ENCODE assay signal across 21 cellular contexts in genomic region chr4:13109536-13109935, GRCh38.
"Had no signal": no experiment of that assay in that cellular context is flagged by ENCODE, and none has a peak within 500 bp of the region (broad histone marks: within the 10 kb centered on the region; RNA-seq: fewer than 3 reads in every experiment).

No MANE protein-coding gene starts in this region.

- H3K36me3 ChIP-seq: colonic mucosa, esophagus muscularis mucosa, gastroesophageal sphincter, heart left ventricle, left ventricle myocardium inferior, lower lobe of right lung had no signal

- H3K9me3 ChIP-seq: colonic mucosa, lower lobe of right lung had no signal

- H3K4me1 Mint-ChIP-seq: immature natural killer cell, mesothelial cell of epicardium, naive B cell had no signal

- H2AFZ ChIP-seq: hepatocyte had no signal

- H3K27me3 Mint-ChIP-seq: naive B cell had no signal

- H3K27me3 ChIP-seq: colonic mucosa, dorsolateral prefrontal cortex, esophagus muscularis mucosa, foreskin keratinocyte, gastroesophageal sphincter, heart left ventricle, hepatocyte had no signal

- H3K4me2 ChIP-seq: hepatocyte had no signal

- H3K4me1 ChIP-seq: colonic mucosa, esophagus muscularis mucosa, foreskin keratinocyte, gastroesophageal sphincter, heart left ventricle, lower lobe of right lung had no signal

- H3K36me3 Mint-ChIP-seq: mesothelial cell of epicardium had no signal

- ATAC-seq: foreskin keratinocyte, gastroesophageal sphincter, lower lobe of right lung, mucosa of descending colon had no signal

- H3K4me3 ChIP-seq: colonic mucosa, dorsolateral prefrontal cortex, esophagus muscularis mucosa, gastroesophageal sphincter, heart left ventricle, hepatocyte, left ventricle myocardium inferior, lower lobe of right lung, mucosa of descending colon had no signal

- H3K27ac ChIP-seq: colonic mucosa, dorsolateral prefrontal cortex, esophagus muscularis mucosa, foreskin keratinocyte, gastroesophageal sphincter, heart left ventricle, hepatocyte, left ventricle myocardium inferior, lower lobe of right lung had no signal

- H3K4me3 Mint-ChIP-seq: immature natural killer cell, mesothelial cell of epicardium, naive B cell had no signal

- H3K27ac Mint-ChIP-seq: immature natural killer cell, mesothelial cell of epicardium, naive B cell had no signal

- H3K79me2 ChIP-seq: hepatocyte had no signal

- DNase-seq: colonic mucosa; dermis blood vessel endothelial cell; dorsolateral prefrontal cortex; effector CD4-positive, alpha-beta T cell; effector memory CD4-positive, alpha-beta T cell; foreskin keratinocyte; heart left ventricle; hypothalamus; immature natural killer cell; islet precursor cell; kidney; kidney glomerular epithelial cell; left ventricle myocardium inferior; lower lobe of right lung; mesenchymal stem cell; mucosa of descending colon; naive B cell had no signal
